Comparison of ENCODE assay signal across 14 cellular contexts in the genomic region with DNA sequence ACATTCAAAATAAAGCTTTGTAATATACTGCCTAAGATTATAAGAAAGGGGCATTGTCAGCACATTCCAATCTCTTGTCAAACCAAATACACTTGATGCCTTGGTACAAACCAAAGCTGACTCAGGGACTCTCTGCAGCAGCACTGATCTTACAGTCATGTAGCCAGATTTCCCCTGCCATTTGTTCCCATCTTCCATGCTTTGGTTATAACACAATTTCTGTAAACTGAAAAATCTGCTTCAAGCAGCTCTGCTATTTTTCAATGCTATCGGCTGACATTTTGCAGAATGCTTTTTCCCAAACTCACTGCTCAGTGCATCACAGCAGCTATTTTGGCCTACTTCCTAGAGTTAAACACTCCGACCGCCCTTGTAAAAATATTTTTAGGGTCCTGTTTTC. TPM values are rescaled to one million over a fixed set of nuclear protein-coding genes. Genes with fewer than 3 reads are reported as not detected.
DNase-seq lines count a peak whose midpoint lies in the region; ATAC-seq and TF ChIP-seq lines count a peak whose summit lies in the region.
"Had no signal": no experiment of that assay in that cellular context is flagged by ENCODE, and none has a peak within 500 bp of the region (broad histone marks: within the 10 kb centered on the region; RNA-seq: fewer than 3 reads in every experiment).

No MANE protein-coding gene starts in this region.

- H3K27ac ChIP-seq in fibroblast of lung (ENCODE audit: insufficient read depth, low read length) = no peak overlapping the region
- H3K27ac ChIP-seq in aorta (ENCODE audit: low read depth in 1 of 2, low read length in 2 of 2) = peak overlapping the region in 1 of 2 donors; percentile 57
- H3K27ac ChIP-seq in CD4-positive, alpha-beta T cell (ENCODE audit: low read depth, low read length) = no peak overlapping the region

- POLR2A ChIA-PET in CD4-positive, alpha-beta T cell (lab: Charles Lee) = no interaction called here
- POLR2A ChIA-PET in activated CD4-positive, alpha-beta memory T cell treated with anti-CD3 and anti-CD28 coated beads for 36 hours (lab: Charles Lee) = no interaction called here

- H3K9ac ChIP-seq in fibroblast of lung (ENCODE audit: insufficient read depth, low read length) = no peak overlapping the region

- H3K9me3 ChIP-seq in fibroblast of lung (ENCODE audit: control insufficient read depth, insufficient read depth, low read depth, low read length) (no peaks in the 10 kb centered on the region), aorta (ENCODE audit: control insufficient read depth, low read length) (no peaks in the 10 kb centered on the region)
- no peaks in the 10 kb centered on the region for H3K9me3 ChIP-seq in CD4-positive, alpha-beta T cell (ENCODE audit: control insufficient read depth, low read length)
- H3K9me3 ChIP-seq: tibial nerve had no signal

- CTCF ChIA-PET in CD4-positive, alpha-beta T cell (lab: Charles Lee) = no interaction called here
- CTCF ChIA-PET in activated CD4-positive, alpha-beta memory T cell treated with anti-CD3 and anti-CD28 coated beads for 36 hours (lab: Charles Lee) = no interaction called here

- no peaks in the 10 kb centered on the region for H3K27me3 Mint-ChIP-seq in CD4-positive, alpha-beta T cell
- no peaks in the 10 kb centered on the region for H3K27me3 Mint-ChIP-seq in activated CD4-positive, alpha-beta memory T cell treated with anti-CD3 and anti-CD28 coated beads for 36 hours
- H3K27me3 Mint-ChIP-seq: activated naive CD8-positive, alpha-beta T cell treated with anti-CD3 and anti-CD28 coated beads, Interleukin-2, amount 50 U/mL, for 24 hours had no signal

- ATAC-seq in Right ventricle myocardium superior (ENCODE audit: poor library complexity) (peak; percentile 69), aorta (ENCODE audit: low FRiP score) (peak; percentile 71)
- no peak for ATAC-seq in CD4-positive, alpha-beta T cell (ENCODE audit: poor library complexity)
- ATAC-seq: activated CD8-positive, alpha-beta T cell treated with anti-CD3 and anti-CD28 coated beads for 36 hours; activated naive CD8-positive, alpha-beta T cell treated with anti-CD3 and anti-CD28 coated beads, Interleukin-2, amount 50 U/mL, for 24 hours; natural killer cell had no signal

- no peaks in the 10 kb centered on the region for H3K27me3 ChIP-seq in fibroblast of lung (ENCODE audit: control insufficient read depth, insufficient read depth, low read length)
- no peaks in the 10 kb centered on the region for H3K27me3 ChIP-seq in aorta (ENCODE audit: control insufficient read depth in 1 of 2, insufficient read depth in 2 of 2, low read length in 1 of 2)
- H3K27me3 ChIP-seq in CD4-positive, alpha-beta T cell (ENCODE audit: control insufficient read depth, insufficient read depth, low read length) = no peaks in the 10 kb centered on the region
- H3K27me3 ChIP-seq: tibial nerve had no signal

- peak overlapping the region; percentile 71 for H3K4me2 ChIP-seq in fibroblast of lung (ENCODE audit: extremely low read depth, insufficient read depth, low read length)

- no peaks in the 10 kb centered on the region for H4K20me1 ChIP-seq in fibroblast of lung (ENCODE audit: control insufficient read depth, extremely low read depth, insufficient read depth, low read length)

- WGBS in aorta, 2 donors = 3 to 5% methylated on average over 3 of the region's 3 CpGs

- no peak overlapping the region for H2AFZ ChIP-seq in fibroblast of lung (ENCODE audit: low read length)

- H3K36me3 Mint-ChIP-seq in CD4-positive, alpha-beta T cell (ENCODE audit: low read depth) = no peaks in the 10 kb centered on the region
- no peaks in the 10 kb centered on the region for H3K36me3 Mint-ChIP-seq in activated CD4-positive, alpha-beta memory T cell treated with anti-CD3 and anti-CD28 coated beads for 36 hours
- H3K36me3 Mint-ChIP-seq: natural killer cell had no signal

- intact Hi-C loops in Right ventricle myocardium superior (cut with DNase I) = no loop called here
- intact Hi-C loops in cardiac septum (cut with DNase I) = no loop called here
- intact Hi-C loops in aorta (cut with DNase I) = no loop called here
- intact Hi-C loops in CD4-positive, alpha-beta T cell (cut with DNase I, micrococcal nuclease) = no loop called here
- intact Hi-C loops in activated CD4-positive, alpha-beta memory T cell treated with anti-CD3 and anti-CD28 coated beads for 36 hours (cut with micrococcal nuclease) = no loop called here

- no peak overlapping the region for H3K4me3 Mint-ChIP-seq in CD4-positive, alpha-beta T cell
- no peak overlapping the region for H3K4me3 Mint-ChIP-seq in activated CD4-positive, alpha-beta memory T cell treated with anti-CD3 and anti-CD28 coated beads for 36 hours
- H3K4me3 Mint-ChIP-seq: activated CD8-positive, alpha-beta T cell treated with anti-CD3 and anti-CD28 coated beads for 36 hours; activated naive CD8-positive, alpha-beta T cell treated with anti-CD3 and anti-CD28 coated beads, Interleukin-2, amount 50 U/mL, for 24 hours; natural killer cell had no signal

- H3K27ac Mint-ChIP-seq in CD4-positive, alpha-beta T cell = no peak overlapping the region
- no peak overlapping the region for H3K27ac Mint-ChIP-seq in activated CD4-positive, alpha-beta memory T cell treated with anti-CD3 and anti-CD28 coated beads for 36 hours
- H3K27ac Mint-ChIP-seq: activated CD8-positive, alpha-beta T cell treated with anti-CD3 and anti-CD28 coated beads for 36 hours; activated naive CD8-positive, alpha-beta T cell treated with anti-CD3 and anti-CD28 coated beads, Interleukin-2, amount 50 U/mL, for 24 hours; natural killer cell had no signal

- H3K79me2 ChIP-seq in fibroblast of lung (ENCODE audit: control insufficient read depth, insufficient read depth, low read length) = peaks cover 23% of the 10 kb centered on the region

- TF ChIP-seq CTCF in fibroblast of lung (conservative IDR thresholded peaks at IDR 0.05 in 1 of 2, IDR thresholded peaks at IDR 0.05 in 1 of 2; ENCODE audit: low read depth in 1 of 2, low read length in 2 of 2) = no peak
- TF ChIP-seq CTCF in CD4-positive, alpha-beta T cell (IDR thresholded peaks at IDR 0.05) = no peak

- H3K36me3 ChIP-seq in fibroblast of lung (ENCODE audit: control insufficient read depth, insufficient read depth, low read length) (no peaks in the 10 kb centered on the region), aorta (ENCODE audit: control insufficient read depth in 1 of 2, insufficient read depth in 2 of 2, low read length in 1 of 2) (no peaks in the 10 kb centered on the region)
- H3K36me3 ChIP-seq: tibial nerve had no signal

- no peaks in the 10 kb centered on the region for H3K9me3 Mint-ChIP-seq in CD4-positive, alpha-beta T cell
- no peaks in the 10 kb centered on the region for H3K9me3 Mint-ChIP-seq in activated CD4-positive, alpha-beta memory T cell treated with anti-CD3 and anti-CD28 coated beads for 36 hours
- H3K9me3 Mint-ChIP-seq: activated CD8-positive, alpha-beta T cell treated with anti-CD3 and anti-CD28 coated beads for 36 hours; activated naive CD8-positive, alpha-beta T cell treated with anti-CD3 and anti-CD28 coated beads, Interleukin-2, amount 50 U/mL, for 24 hours had no signal

- no peak for DNase-seq in Right ventricle myocardium superior
- DNase-seq in cardiac septum (ENCODE audit: low spot score) = no peak
- DNase-seq in fibroblast of lung (ENCODE audit: low read depth in 2 of 2) = peak; percentile 81 to 82
- peak; percentile 32 for DNase-seq in midbrain (lab: John Stamatoyannopoulos, UW)
- no peak for DNase-seq in aorta
- no peak for DNase-seq in CD4-positive, alpha-beta T cell
- DNase-seq in SW 1271 (lab: John Stamatoyannopoulos, UW) = no peak
- DNase-seq in activated CD4-positive, alpha-beta memory T cell treated with anti-CD3 and anti-CD28 coated beads for 36 hours = no peak
- DNase-seq: activated CD8-positive, alpha-beta T cell treated with anti-CD3 and anti-CD28 coated beads for 36 hours; activated naive CD8-positive, alpha-beta T cell treated with anti-CD3 and anti-CD28 coated beads, Interleukin-2, amount 50 U/mL, for 24 hours; glutamatergic neuron; natural killer cell; NCI-H187 treated with DMSO at 0.1 percent for 48 hours had no signal

- no peak overlapping the region for H3K4me3 ChIP-seq in fibroblast of lung (replicated peaks in 1 of 4; ENCODE audit: control extremely low read depth in 1 of 4, insufficient read depth in 1 of 4, low read depth in 3 of 4, low read length in 4 of 4)
- no peak overlapping the region for H3K4me3 ChIP-seq in aorta (ENCODE audit: low read length in 2 of 2)
- H3K4me3 ChIP-seq: tibial nerve had no signal

- H3K4me1 Mint-ChIP-seq in CD4-positive, alpha-beta T cell (ENCODE audit: low read depth) = no peaks in the 10 kb centered on the region
- H3K4me1 Mint-ChIP-seq in activated CD4-positive, alpha-beta memory T cell treated with anti-CD3 and anti-CD28 coated beads for 36 hours (ENCODE audit: low read depth) = no peaks in the 10 kb centered on the region
- H3K4me1 Mint-ChIP-seq: activated naive CD8-positive, alpha-beta T cell treated with anti-CD3 and anti-CD28 coated beads, Interleukin-2, amount 50 U/mL, for 24 hours; natural killer cell had no signal

- H3K4me1 ChIP-seq in fibroblast of lung (ENCODE audit: control insufficient read depth, extremely low read depth, insufficient read depth, low read length) (peaks cover 14% of the 10 kb centered on the region), aorta (ENCODE audit: control insufficient read depth in 1 of 2, insufficient read depth in 2 of 2, low read length in 2 of 2) (peaks cover 7 to 12% of the 10 kb centered on the region in 2 donors)

RNA-seq across cellular contexts. Expression of a gene that starts 18.2 kb away (rescaled TPM):
- 16.9 TPM for total RNA-seq in Right ventricle myocardium superior
- total RNA-seq in cardiac septum = 27.3 TPM
- total RNA-seq in fibroblast of lung = 85.8 and 114 TPM in 2 replicates
- polyA plus RNA-seq in fibroblast of lung = 38.1 and 91.8 TPM in 2 replicates
- 41.3 and 81.0 TPM in 2 replicates for polyA plus RNA-seq in fibroblast of lung (2012)
- polyA minus RNA-seq in fibroblast of lung (ENCODE audit: low replicate concordance) = 2.0 and 9.5 TPM in 2 replicates
- 100 to 1,000 TPM; 109 to 147 TPM for total RNA-seq in aorta
- polyA plus RNA-seq in aorta = 10 to 100 TPM; 15.4 to 30.8 TPM
- total RNA-seq in CD4-positive, alpha-beta T cell = not detected
- under 1 TPM; 0.38 to 0.65 TPM for total RNA-seq in activated CD4-positive, alpha-beta memory T cell treated with anti-CD3 and anti-CD28 coated beads for 36 hours

Comparison
In these comparisons a context has a peak if more than half of its experiments do, and no peak if none do; other contexts are left out.
1. DNase-seq: peak in fibroblast of lung (2 of 2) and midbrain (single experiment); none in Right ventricle myocardium superior (single experiment), cardiac septum (single experiment), aorta (0 of 2), CD4-positive, alpha-beta T cell (0 of 10), SW 1271 (0 of 2) and activated CD4-positive, alpha-beta memory T cell treated with anti-CD3 and anti-CD28 coated beads for 36 hours (single experiment).
2. RNA of a gene that starts 18.2 kb away (total RNA-seq): 109 to 147 TPM in aorta, 85.8 to 114 TPM in fibroblast of lung, 27.3 TPM in cardiac septum (single experiment) and 16.9 TPM in Right ventricle myocardium superior (single experiment); 0.38 to 0.65 TPM in activated CD4-positive, alpha-beta memory T cell treated with anti-CD3 and anti-CD28 coated beads for 36 hours and not detected in CD4-positive, alpha-beta T cell; every median in the first group is over 10 times any median in the second.